Comparison of ENCODE assay signal across 23 cellular contexts in genomic region chr10:70804424-70804814, GRCh38. TPM values are rescaled to one million over a fixed set of nuclear protein-coding genes. Genes with fewer than 3 reads are reported as not detected.
DNase-seq lines count a peak whose midpoint lies in the region; ATAC-seq, FAIRE-seq and TF ChIP-seq lines count a peak whose summit lies in the region.
"Had no signal": no experiment of that assay in that cellular context is flagged by ENCODE, and none has a peak within 500 bp of the region (broad histone marks: within the 10 kb centered on the region; RNA-seq: fewer than 3 reads in every experiment).

No MANE protein-coding gene starts in this region.

- H3K4me1 ChIP-seq in A549 = peaks cover 5% of the 10 kb centered on the region; the same call in 1 of the 3 replicates
- H3K4me1 ChIP-seq in K562 (replicated peaks in 1 of 2; ENCODE audit: control insufficient read depth in 2 of 2, insufficient read depth in 2 of 2, low read length in 2 of 2) = no peaks in the 10 kb centered on the region
- peaks cover 12% of the 10 kb centered on the region for H3K4me1 ChIP-seq in keratinocyte (ENCODE audit: control insufficient read depth, extremely low read depth, insufficient read depth, low read length)
- H3K4me1 ChIP-seq: upper lobe of right lung had no signal

- TF ChIP-seq CTCF in A549 (IDR thresholded peaks at IDR 0.05) (no peak), K562 (IDR thresholded peaks at IDR 0.05 in 2 of 3, conservative IDR thresholded peaks at IDR 0.05 in 1 of 3; ENCODE audit: insufficient read depth in 2 of 3, low read depth in 1 of 3, low read length in 3 of 3) (no peak), keratinocyte (optimal IDR thresholded peaks at IDR 0.05 in 1 of 3, IDR thresholded peaks at IDR 0.05 in 1 of 3, conservative IDR thresholded peaks at IDR 0.05 in 1 of 3; ENCODE audit: extremely low read depth in 1 of 3, insufficient read depth in 2 of 3, low read length in 3 of 3) (no peak)

- no peak overlapping the region for H3K4me3 Mint-ChIP-seq in activated naive CD4-positive, alpha-beta T cell treated with anti-CD3 and anti-CD28 coated beads, Interleukin-2, amount 10 ng/mL, durations not matched to agents 7 days and 5 days
- H3K4me3 Mint-ChIP-seq: activated CD4-positive, alpha-beta memory T cell treated with anti-CD3 and anti-CD28 coated beads for 36 hours; activated naive CD4-positive, alpha-beta T cell treated with anti-CD3 and anti-CD28 coated beads for 36 hours; activated T-cell treated with anti-CD3 and anti-CD28 coated beads, Interleukin-2, amount 50 U/mL, for 24 hours; brain; H9; T-cell had no signal

- H3K4me1 Mint-ChIP-seq in activated naive CD4-positive, alpha-beta T cell treated with anti-CD3 and anti-CD28 coated beads, Interleukin-2, amount 10 ng/mL, durations not matched to agents 7 days and 5 days = no peaks in the 10 kb centered on the region
- H3K4me1 Mint-ChIP-seq: brain, T-cell had no signal

- WGBS in A549 (ENCODE audit: missing lambda C conversion rate) = 2% methylated on average over 2 of the region's 2 CpGs
- WGBS in K562 (ENCODE audit: insufficient coverage, low coverage, missing lambda C conversion rate) = 2% methylated on average over 2 of the region's 2 CpGs

- H2AFZ ChIP-seq in K562 (ENCODE audit: low read depth, low read length) (no peak overlapping the region), keratinocyte (ENCODE audit: control insufficient read depth, low read length) (no peak overlapping the region)

- no TSS peak for BruUV-seq in K562 (replicated peaks; lab: Mats Ljungman, UMichigan)

- no peaks in the 10 kb centered on the region for H3K36me3 ChIP-seq in K562 (ENCODE audit: control insufficient read depth, insufficient read depth, low read length)
- H3K36me3 ChIP-seq in keratinocyte (ENCODE audit: control insufficient read depth in 2 of 2, extremely low read depth in 1 of 2, insufficient read depth in 2 of 2, low read length in 2 of 2) = no peaks in the 10 kb centered on the region
- H3K36me3 ChIP-seq: upper lobe of right lung had no signal

- no peak for TF ChIP-seq POLR2A in A549 (IDR thresholded peaks at IDR 0.05; ENCODE audit: low read length)
- TF ChIP-seq POLR2A in K562 (conservative IDR thresholded peaks at IDR 0.05) = no peak

- no peaks in the 10 kb centered on the region for H3K9me3 ChIP-seq in A549
- no peaks in the 10 kb centered on the region for H3K9me3 ChIP-seq in K562 (replicated peaks; ENCODE audit: control insufficient read depth, insufficient read depth, low read depth, low read length)
- H3K9me3 ChIP-seq in keratinocyte (ENCODE audit: control insufficient read depth, low read depth, low read length) = no peaks in the 10 kb centered on the region
- H3K9me3 ChIP-seq: upper lobe of right lung had no signal

- no peaks in the 10 kb centered on the region for H3K79me2 ChIP-seq in K562 (ENCODE audit: control insufficient read depth, insufficient read depth, low read length)
- no peaks in the 10 kb centered on the region for H3K79me2 ChIP-seq in keratinocyte (ENCODE audit: control insufficient read depth, insufficient read depth, low read length)

- peak in 1 of 2 experiments; percentile 52; a peak in 2 of 6 replicates for ATAC-seq in A549
- no peak for ATAC-seq in K562
- ATAC-seq in GM18909 (IDR thresholded peaks at IDR 0.05; ENCODE audit: poor library complexity, unreplicated experiment) = no peak
- ATAC-seq in GM18511 (IDR thresholded peaks at IDR 0.05; ENCODE audit: unreplicated experiment) = no peak
- ATAC-seq: right cardiac atrium, T-cell had no signal

- no peaks in the 10 kb centered on the region for H3K36me3 Mint-ChIP-seq in activated naive CD4-positive, alpha-beta T cell treated with anti-CD3 and anti-CD28 coated beads, Interleukin-2, amount 10 ng/mL, durations not matched to agents 7 days and 5 days
- H3K36me3 Mint-ChIP-seq: activated CD4-positive, alpha-beta memory T cell treated with anti-CD3 and anti-CD28 coated beads for 36 hours; brain had no signal

- no peak overlapping the region for H3K4me3 ChIP-seq in A549
- H3K4me3 ChIP-seq in K562 = no peak overlapping the region
- H3K4me3 ChIP-seq in keratinocyte (ENCODE audit: control insufficient read depth in 2 of 3, extremely low read depth in 1 of 3, insufficient read depth in 2 of 3, low read depth in 1 of 3, low read length in 3 of 3) = no peak overlapping the region
- H3K4me3 ChIP-seq: upper lobe of right lung had no signal

- no peaks in the 10 kb centered on the region for H4K20me1 ChIP-seq in K562 (replicated peaks; ENCODE audit: control insufficient read depth, insufficient read depth, low read length)
- no peaks in the 10 kb centered on the region for H4K20me1 ChIP-seq in keratinocyte (ENCODE audit: control insufficient read depth, extremely low read depth, insufficient read depth, low read length)

- CTCF ChIA-PET in A549 (lab: Yijun Ruan, JAX) = interaction anchor here (1.0 to 1.6 kb wide), 3 partner anchors 12 to 255 kb away, joined by 3 to 4 read pairs (median 4); no protein-coding TSS in a partner anchor
- CTCF ChIA-PET in K562 (lab: Yijun Ruan, JAX; ENCODE audit: low intra/inter-chr PET ratio) = no interaction called here
- CTCF ChIA-PET in activated naive CD4-positive, alpha-beta T cell treated with anti-CD3 and anti-CD28 coated beads, Interleukin-2, amount 10 ng/mL, durations not matched to agents 7 days and 5 days (lab: Charles Lee) = no interaction called here

- H3K27me3 Mint-ChIP-seq in activated naive CD4-positive, alpha-beta T cell treated with anti-CD3 and anti-CD28 coated beads, Interleukin-2, amount 10 ng/mL, durations not matched to agents 7 days and 5 days = peaks cover 16% of the 10 kb centered on the region

- intact Hi-C loops in K562 (cut with micrococcal nuclease) = no loop called here

- TF ChIP-seq RAD21 in A549 (conservative IDR thresholded peaks at IDR 0.05 in 1 of 2, IDR thresholded peaks at IDR 0.05 in 1 of 2) (no peak), K562 (CRISPR knock-in tag; conservative IDR thresholded peaks at IDR 0.05 in 1 of 2, IDR thresholded peaks at IDR 0.05 in 1 of 2) (no peak)

- in situ Hi-C loops in K562 (cut with MboI) = no loop called here

- no peak overlapping the region for H3K27ac Mint-ChIP-seq in activated naive CD4-positive, alpha-beta T cell treated with anti-CD3 and anti-CD28 coated beads, Interleukin-2, amount 10 ng/mL, durations not matched to agents 7 days and 5 days
- H3K27ac Mint-ChIP-seq: activated CD4-positive, alpha-beta memory T cell treated with anti-CD3 and anti-CD28 coated beads for 36 hours; activated naive CD4-positive, alpha-beta T cell treated with anti-CD3 and anti-CD28 coated beads for 36 hours; activated T-cell treated with anti-CD3 and anti-CD28 coated beads, Interleukin-2, amount 50 U/mL, for 24 hours; brain; H9; T-cell had no signal

- H3K9ac ChIP-seq in K562 (ENCODE audit: insufficient read depth in 1 of 2, low read depth in 2 of 2, low read length in 2 of 2) = no peak overlapping the region
- H3K9ac ChIP-seq in keratinocyte (ENCODE audit: control insufficient read depth, extremely low read depth, insufficient read depth, low read length) = no peak overlapping the region

- H3K9me1 ChIP-seq in K562 (ENCODE audit: control insufficient read depth, insufficient read depth, low read length) = no peaks in the 10 kb centered on the region
- no peaks in the 10 kb centered on the region for H3K9me1 ChIP-seq in keratinocyte (ENCODE audit: control insufficient read depth, extremely low read depth, insufficient read depth, low read length)

- dilution Hi-C loops in keratinocyte (cut with MboI; ENCODE audit: extremely low pct_ligation_motif_present, low sequenced_read_pairs) = no loop called here

- FAIRE-seq in A549 (lab: Jason Lieb, UNC) (no peak), K562 (lab: Jason Lieb, UNC) (peak; percentile 37), keratinocyte (lab: Jason Lieb, UNC) (peak; percentile 94)

- DNase-seq in A549 (ENCODE audit: low read depth in 1 of 2, low spot score in 1 of 2) (peak in 1 of 2 experiments; percentile 29), NCI-H2029 (lab: John Stamatoyannopoulos, UW) (peak; percentile 60), K562 (ENCODE audit: extremely low read depth in 1 of 4, low spot score in 3 of 4) (no peak), keratinocyte (ENCODE audit: low read depth, low spot score) (no peak), NK-92 (lab: John Stamatoyannopoulos, UW; ENCODE audit: unreplicated experiment) (no peak)
- DNase-seq in activated naive CD4-positive, alpha-beta T cell treated with anti-CD3 and anti-CD28 coated beads, Interleukin-2, amount 10 ng/mL, durations not matched to agents 7 days and 5 days = no peak
- DNase-seq: activated CD4-positive, alpha-beta memory T cell treated with anti-CD3 and anti-CD28 coated beads for 36 hours; activated naive CD4-positive, alpha-beta T cell treated with anti-CD3 and anti-CD28 coated beads for 36 hours; activated T-cell treated with anti-CD3 and anti-CD28 coated beads, Interleukin-2, amount 50 U/mL, for 24 hours; Calu3; cortex of kidney; GDM1; H9; occipital lobe; right cardiac atrium; stimulated activated naive CD4-positive, alpha-beta T cell treated with Interleukin-2 at 50 U/mL for 16 hours; T-cell; upper lobe of right lung had no signal

- H3K4me2 ChIP-seq in A549 (no peak overlapping the region), K562 (ENCODE audit: insufficient read depth, low read length) (no peak overlapping the region), keratinocyte (ENCODE audit: control insufficient read depth, extremely low read depth, insufficient read depth, low read depth, low read length) (no peak overlapping the region)

- H3K27ac ChIP-seq in A549 (no peak overlapping the region), K562 (ENCODE audit: extremely low read depth, low read depth, low read length) (no peak overlapping the region), keratinocyte (ENCODE audit: control insufficient read depth, insufficient read depth, low read length) (peak overlapping the region; percentile 19)
- H3K27ac ChIP-seq: upper lobe of right lung had no signal

- H3K27me3 ChIP-seq in K562 (ENCODE audit: control insufficient read depth in 2 of 2, insufficient read depth in 2 of 2, low read length in 2 of 2) (peaks cover 0 to 3% of the 10 kb centered on the region in 2 experiments; a peak in 2 of 5 replicates), keratinocyte (ENCODE audit: control insufficient read depth, extremely low read depth, insufficient read depth, low read length) (no peaks in the 10 kb centered on the region)
- H3K27me3 ChIP-seq: upper lobe of right lung had no signal

- H3K9me3 Mint-ChIP-seq in activated naive CD4-positive, alpha-beta T cell treated with anti-CD3 and anti-CD28 coated beads, Interleukin-2, amount 10 ng/mL, durations not matched to agents 7 days and 5 days = no peaks in the 10 kb centered on the region
- H3K9me3 Mint-ChIP-seq: activated CD4-positive, alpha-beta memory T cell treated with anti-CD3 and anti-CD28 coated beads for 36 hours; activated naive CD4-positive, alpha-beta T cell treated with anti-CD3 and anti-CD28 coated beads for 36 hours; activated T-cell treated with anti-CD3 and anti-CD28 coated beads, Interleukin-2, amount 50 U/mL, for 24 hours; H9; T-cell had no signal

- TF ChIP-seq EP300 in A549 (IDR thresholded peaks at IDR 0.05) (no peak), K562 (IDR thresholded peaks at IDR 0.05; ENCODE audit: low read length) (no peak)

- POLR2A ChIA-PET in A549 (lab: Yijun Ruan, JAX) = no interaction called here
- POLR2A ChIA-PET in K562 (lab: Yijun Ruan, JAX) = interaction anchor here (1.2 kb wide), 1 partner anchor 34 kb away, joined by 3 read pairs; no protein-coding TSS in a partner anchor

RNA-seq across cellular contexts. Expression of gene SGPL1, which starts 11.3 kb away (rescaled TPM):
- polyA plus RNA-seq in A549 (2011; rRNA removed) (49.8 and 58.5 TPM in 2 replicates), A549 (2017; fragmentation: RNase III; extraction: RNeasy Plus Mini Kit Qiagen cat#74134 plus additional on column Dnase treatment) (31.2 to 35.2 TPM (median 32.2 TPM) in 3 replicates), K562 (2011; rRNA removed) (6.8 and 9.5 TPM in 2 replicates), K562 (2014; fragmentation: Illumina TruSeq; extraction: Trizol) (6.3 and 6.5 TPM in 2 replicates), K562 (2014; fragmentation: Nextera tagmentation; extraction: Ambion mirVana) (1 to 10 TPM; 8.5 to 9.1 TPM), K562 (2014; rRNA removed) (5.3 and 6.0 TPM in 2 replicates), keratinocyte (27.3 to 44.1 TPM (median 31.4 TPM) in 3 replicates)
- 11.8 and 15.6 TPM in 2 replicates for polyA plus RNA-seq in A549 (2012; cell fraction: cytosol; rRNA removed)
- polyA plus RNA-seq in A549 (2012; cell fraction: nucleus; rRNA removed) = 11.6 and 19.1 TPM in 2 replicates
- 79.3 and 81.9 TPM in 2 replicates for polyA minus RNA-seq in A549 (2011; rRNA and poly(A)+ RNA removed)
- 37.0 and 55.4 TPM in 2 replicates for total RNA-seq in K562 (2011; cell fraction: chromatin; rRNA removed; ENCODE audit: low replicate concordance)
- 23.6 and 26.2 TPM in 2 replicates for total RNA-seq in K562 (2011; cell fraction: nucleolus; rRNA removed)
- 42.4 and 57.2 TPM in 2 replicates for total RNA-seq in K562 (2011; cell fraction: nucleoplasm; rRNA removed)
- total RNA-seq in K562 (2014; rRNA removed) (7.2 and 7.8 TPM in 2 replicates), K562 (2014; rRNA removed; fragmentation: Illumina TruSeq; extraction: Trizol) (11.2 and 12.6 TPM in 2 replicates), K562 (2015; rRNA removed; fragmentation: Illumina TruSeq; extraction: Trizol) (8.7 and 9.2 TPM in 2 replicates), K562 (2021) (11.4 and 18.0 TPM in 2 replicates)
- polyA plus RNA-seq in K562 (2011; cell fraction: cytosol; rRNA removed) = 4.0 and 6.0 TPM in 2 replicates
- 10.9 and 11.4 TPM in 2 replicates for polyA plus RNA-seq in K562 (2011; cell fraction: nucleus; rRNA removed)
- 6.8 and 10.3 TPM in 2 replicates for polyA plus RNA-seq in K562 (2012)
- polyA minus RNA-seq in K562 (2011; rRNA and poly(A)+ RNA removed) = 26.6 and 27.8 TPM in 2 replicates
- 5.7 and 6.1 TPM in 2 replicates for polyA minus RNA-seq in K562 (2011; cell fraction: cytosol; rRNA and poly(A)+ RNA removed)
- 7.0 and 12.2 TPM in 2 replicates for polyA minus RNA-seq in K562 (2011; cell fraction: nucleus; rRNA and poly(A)+ RNA removed)
- polyA plus RNA-seq in keratinocyte (2011; ENCODE audit: low read depth) = 32.4 TPM
- 17.9 and 24.7 TPM in 2 replicates for polyA plus RNA-seq in keratinocyte (2011; cell fraction: cytosol; rRNA removed)
- polyA plus RNA-seq in keratinocyte (2011; cell fraction: nucleus; rRNA removed) = 56.4 and 67.1 TPM in 2 replicates
- 29.2 and 29.9 TPM in 2 replicates for polyA plus RNA-seq in keratinocyte (2012; ENCODE audit: low replicate concordance)
- 43.9 to 82.3 TPM (median 66.8 TPM) in 3 replicates for polyA minus RNA-seq in keratinocyte
- 35.3 TPM for polyA minus RNA-seq in keratinocyte (2011; cell fraction: cytosol; rRNA and poly(A)+ RNA removed)
- polyA minus RNA-seq in keratinocyte (2011; cell fraction: nucleus; rRNA and poly(A)+ RNA removed) = 69.0 and 110 TPM in 2 replicates

RNA-seq across cellular contexts. Expression of gene TBATA, which starts 19.2 kb away (rescaled TPM):
- polyA plus RNA-seq in A549 (2011; rRNA removed) (not detected in 2 replicates), A549 (2017; fragmentation: RNase III; extraction: RNeasy Plus Mini Kit Qiagen cat#74134 plus additional on column Dnase treatment) (not detected in 3 replicates), K562 (2011; rRNA removed) (not detected in 2 replicates), K562 (2014; fragmentation: Illumina TruSeq; extraction: Trizol) (not detected in 2 replicates), K562 (2014; fragmentation: Nextera tagmentation; extraction: Ambion mirVana) (not detected), K562 (2014; rRNA removed) (not detected in 2 replicates), keratinocyte (not detected in 3 replicates)
- not detected in 2 replicates for polyA plus RNA-seq in A549 (2012; cell fraction: cytosol; rRNA removed)
- polyA plus RNA-seq in A549 (2012; cell fraction: nucleus; rRNA removed) = not detected in 2 replicates
- not detected in 2 replicates for polyA minus RNA-seq in A549 (2011; rRNA and poly(A)+ RNA removed)
- not detected in 2 replicates for total RNA-seq in K562 (2011; cell fraction: chromatin; rRNA removed; ENCODE audit: low replicate concordance)
- not detected in 2 replicates for total RNA-seq in K562 (2011; cell fraction: nucleolus; rRNA removed)
- total RNA-seq in K562 (2011; cell fraction: nucleoplasm; rRNA removed) = not detected in 2 replicates
- total RNA-seq in K562 (2014; rRNA removed) (not detected in 2 replicates), K562 (2014; rRNA removed; fragmentation: Illumina TruSeq; extraction: Trizol) (not detected in 2 replicates), K562 (2015; rRNA removed; fragmentation: Illumina TruSeq; extraction: Trizol) (not detected in 2 replicates), K562 (2021) (not detected in 2 replicates)
- not detected in 2 replicates for polyA plus RNA-seq in K562 (2011; cell fraction: cytosol; rRNA removed)
- not detected in 2 replicates for polyA plus RNA-seq in K562 (2011; cell fraction: nucleus; rRNA removed)
- not detected in 2 replicates for polyA plus RNA-seq in K562 (2012)
- polyA minus RNA-seq in K562 (2011; rRNA and poly(A)+ RNA removed) = not detected in 2 replicates
- polyA minus RNA-seq in K562 (2011; cell fraction: cytosol; rRNA and poly(A)+ RNA removed) = not detected in 2 replicates
- polyA minus RNA-seq in K562 (2011; cell fraction: nucleus; rRNA and poly(A)+ RNA removed) = not detected in 2 replicates
- polyA plus RNA-seq in keratinocyte (2011; ENCODE audit: low read depth) = not detected
- not detected in 2 replicates for polyA plus RNA-seq in keratinocyte (2011; cell fraction: cytosol; rRNA removed)
- polyA plus RNA-seq in keratinocyte (2011; cell fraction: nucleus; rRNA removed) = not detected in 2 replicates
- polyA plus RNA-seq in keratinocyte (2012; ENCODE audit: low replicate concordance) = not detected in 2 replicates
- polyA minus RNA-seq in keratinocyte = not detected in 3 replicates
- not detected for polyA minus RNA-seq in keratinocyte (2011; cell fraction: cytosol; rRNA and poly(A)+ RNA removed)
- not detected in 2 replicates for polyA minus RNA-seq in keratinocyte (2011; cell fraction: nucleus; rRNA and poly(A)+ RNA removed)
- total RNA-seq: activated CD4-positive, alpha-beta memory T cell treated with anti-CD3 and anti-CD28 coated beads for 36 hours; activated naive CD4-positive, alpha-beta T cell treated with anti-CD3 and anti-CD28 coated beads for 36 hours; Calu3; H9; liver; occipital lobe; right cardiac atrium; Right ventricle myocardium inferior; T-cell; upper lobe of right lung had no signal
- polyA plus RNA-seq: liver had no signal
